Comparison of ENCODE assay signal across 10 cellular contexts in the genomic region with DNA sequence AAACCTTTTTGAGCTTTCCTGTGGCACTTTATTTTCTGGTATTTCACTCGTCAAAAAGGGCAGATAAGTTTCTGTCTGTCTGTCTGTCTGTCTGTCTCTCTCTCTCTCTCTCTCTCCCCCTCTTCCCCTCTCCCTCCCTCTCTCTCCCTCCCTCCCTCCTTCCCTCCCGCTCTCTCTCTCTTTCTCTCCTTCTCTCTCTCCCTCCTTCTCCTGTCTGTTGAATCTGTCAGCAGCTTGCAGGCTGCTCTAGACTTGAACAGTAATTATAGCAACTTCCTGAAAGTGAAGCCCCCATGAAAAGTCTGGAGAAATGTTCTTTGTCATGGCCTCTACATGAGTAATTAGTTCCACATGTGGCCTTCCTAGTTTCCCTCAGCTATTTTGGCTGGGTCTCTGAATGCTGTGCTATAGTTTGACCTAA.
DNase-seq lines count a peak whose midpoint lies in the region; ATAC-seq and TF ChIP-seq lines count a peak whose summit lies in the region.
"Had no signal": no experiment of that assay in that cellular context is flagged by ENCODE, and none has a peak within 500 bp of the region (broad histone marks: within the 10 kb centered on the region; RNA-seq: fewer than 3 reads in every experiment).

No MANE protein-coding gene starts in this region.

- peak overlapping the region; percentile 74 for H3K4me3 Mint-ChIP-seq in neural crest cell
- no peak overlapping the region for H3K4me3 Mint-ChIP-seq in activated CD4-positive, alpha-beta T cell treated with anti-CD3 and anti-CD28 coated beads for 36 hours
- H3K4me3 Mint-ChIP-seq: CD4-positive, alpha-beta memory T cell had no signal

- intact Hi-C loops in Right ventricle myocardium inferior (cut with DNase I), result loop anchor here (2.0 to 10.0 kb wide), 2 partner anchors 36 to 140 kb away; no protein-coding TSS in a partner anchor
- intact Hi-C loops in cardiac septum (cut with DNase I), result loop anchor here (2.0 kb wide), 2 partner anchors 36 to 214 kb away; no protein-coding TSS in a partner anchor
- intact Hi-C loops in activated CD4-positive, alpha-beta T cell treated with anti-CD3 and anti-CD28 coated beads for 36 hours (cut with DNase I, micrococcal nuclease), result no loop called here

- H3K4me1 Mint-ChIP-seq in neural crest cell, result peaks cover 55% of the 10 kb centered on the region
- H3K4me1 Mint-ChIP-seq in activated CD4-positive, alpha-beta T cell treated with anti-CD3 and anti-CD28 coated beads for 36 hours, result peaks cover 13% of the 10 kb centered on the region

- CTCF ChIA-PET in activated CD4-positive, alpha-beta T cell treated with anti-CD3 and anti-CD28 coated beads for 36 hours (lab: Charles Lee), result interaction anchor here (0.6 kb wide), 2 partner anchors 8 to 139 kb away, joined by 3 read pairs; no protein-coding TSS in a partner anchor

- no peak for TF ChIP-seq CTCF in neural crest cell (conservative IDR thresholded peaks at IDR 0.05)

- H3K36me3 Mint-ChIP-seq in neural crest cell (ENCODE audit: low read depth), result no peaks in the 10 kb centered on the region
- no peaks in the 10 kb centered on the region for H3K36me3 Mint-ChIP-seq in activated CD4-positive, alpha-beta T cell treated with anti-CD3 and anti-CD28 coated beads for 36 hours (ENCODE audit: low read depth)
- H3K36me3 Mint-ChIP-seq: CD4-positive, alpha-beta memory T cell had no signal

- H3K27ac Mint-ChIP-seq in neural crest cell (ENCODE audit: unreplicated experiment), result peak overlapping the region; percentile 94
- H3K27ac Mint-ChIP-seq in activated CD4-positive, alpha-beta T cell treated with anti-CD3 and anti-CD28 coated beads for 36 hours, result no peak overlapping the region
- H3K27ac Mint-ChIP-seq: CD4-positive, alpha-beta memory T cell had no signal

- ATAC-seq in Right ventricle myocardium inferior (peak; percentile 55), GM21528 (IDR thresholded peaks at IDR 0.05; ENCODE audit: low FRiP score, unreplicated experiment) (no peak)
- no peak for ATAC-seq in activated CD4-positive, alpha-beta T cell treated with anti-CD3 and anti-CD28 coated beads for 36 hours

- no peaks in the 10 kb centered on the region for H3K9me3 Mint-ChIP-seq in neural crest cell
- no peaks in the 10 kb centered on the region for H3K9me3 Mint-ChIP-seq in activated CD4-positive, alpha-beta T cell treated with anti-CD3 and anti-CD28 coated beads for 36 hours (ENCODE audit: low read depth)

- no peaks in the 10 kb centered on the region for H3K27me3 Mint-ChIP-seq in neural crest cell (ENCODE audit: low read depth)
- H3K27me3 Mint-ChIP-seq in activated CD4-positive, alpha-beta T cell treated with anti-CD3 and anti-CD28 coated beads for 36 hours, result no peaks in the 10 kb centered on the region
- H3K27me3 Mint-ChIP-seq: CD4-positive, alpha-beta memory T cell had no signal

- POLR2A ChIA-PET in activated CD4-positive, alpha-beta T cell treated with anti-CD3 and anti-CD28 coated beads for 36 hours (lab: Charles Lee), result interaction anchor here (0.7 kb wide), 1 partner anchor 74 kb away, joined by 3 read pairs; no protein-coding TSS in a partner anchor

- DNase-seq in Right ventricle myocardium inferior (ENCODE audit: missing footprints), result no peak
- DNase-seq in cardiac septum (ENCODE audit: low spot score), result no peak
- DNase-seq in fibroblast of gingiva (ENCODE audit: low read depth), result peak; percentile 78
- no peak for DNase-seq in neural crest cell (ENCODE audit: low read depth, low spot score)
- DNase-seq in iPS-NIHi7 (ENCODE audit: extremely low spot score), result no peak
- no peak for DNase-seq in activated CD4-positive, alpha-beta T cell treated with anti-CD3 and anti-CD28 coated beads for 36 hours
- DNase-seq in HT-29 (ENCODE audit: low spot score), result no peak
- DNase-seq: activated gamma-delta T cell; CD4-positive, alpha-beta memory T cell had no signal

Comparison
In these comparisons a context has a peak if more than half of its experiments do, and no peak if none do; other contexts are left out.
1. intact Hi-C loops: an anchor here in Right ventricle myocardium inferior (2.0 to 10.0 kb wide) and cardiac septum (2.0 kb wide); none called in activated CD4-positive, alpha-beta T cell treated with anti-CD3 and anti-CD28 coated beads for 36 hours.